ENCODE assay signal across 20 cellular contexts in genomic region chr11:100774132-100774531, GRCh38.
"Had no signal": no experiment of that assay in that cellular context is flagged by ENCODE, and none has a peak within 500 bp of the region (broad histone marks: within the 10 kb centered on the region; RNA-seq: fewer than 3 reads in every experiment).

No MANE protein-coding gene starts in this region.

- ATAC-seq: activated CD8-positive, alpha-beta T cell treated with anti-CD3 and anti-CD28 coated beads, Interleukin-2, amount 10 ng/mL, durations not matched to agents 7 days and 5 days; body of pancreas; gastroesophageal sphincter; natural killer cell; right cardiac atrium; stimulated activated naive CD8-positive, alpha-beta T cell treated with anti-CD3 and anti-CD28 coated beads, Interleukin-15, amount 100 ng/mL, for 72 hours had no signal

- FAIRE-seq: islet of Langerhans had no signal

- H3K9me3 Mint-ChIP-seq: activated B cell treated with CpG ODN at 0.5 μM for 24 hours; activated CD4-positive, alpha-beta T cell treated with anti-CD3 and anti-CD28 coated beads, Interleukin-2, amount 10 ng/mL, durations not matched to agents 24 days and 14 days; natural killer cell had no signal

- H3K27ac ChIP-seq: body of pancreas, gastroesophageal sphincter, prostate gland, testis had no signal

- H3K27me3 ChIP-seq: body of pancreas, gastroesophageal sphincter, testis had no signal

- DNase-seq: activated B cell treated with CpG ODN at 0.5 μM for 24 hours; activated CD4-positive, alpha-beta T cell treated with anti-CD3 and anti-CD28 coated beads, Interleukin-2, amount 10 ng/mL, durations not matched to agents 24 days and 14 days; activated CD8-positive, alpha-beta memory T cell treated with anti-CD3 and anti-CD28 coated beads, Interleukin-2, amount 50 U/mL, for 4 hours; activated CD8-positive, alpha-beta T cell treated with anti-CD3 and anti-CD28 coated beads, Interleukin-2, amount 10 ng/mL, durations not matched to agents 7 days and 5 days; activated effector memory CD4-positive, alpha-beta T cell treated with anti-CD3 and anti-CD28 coated beads, Interleukin-2, amount 50 U/mL, for 16 hours; activated T-cell treated with anti-CD3 and anti-CD28 coated beads, Interleukin-2, amount 50 U/mL, for 48 hours; amniotic stem cell; body of pancreas; dermis blood vessel endothelial cell; erythroblast; natural killer cell; right cardiac atrium; stimulated activated naive CD8-positive, alpha-beta T cell treated with anti-CD3 and anti-CD28 coated beads, Interleukin-15, amount 100 ng/mL, for 72 hours; T-helper 2 cell; testis had no signal

- H3K36me3 Mint-ChIP-seq: activated naive CD8-positive, alpha-beta T cell; natural killer cell had no signal

- H3K27ac Mint-ChIP-seq: activated B cell treated with CpG ODN at 0.5 μM for 24 hours; activated CD4-positive, alpha-beta T cell treated with anti-CD3 and anti-CD28 coated beads, Interleukin-2, amount 10 ng/mL, durations not matched to agents 24 days and 14 days; activated CD8-positive, alpha-beta T cell treated with anti-CD3 and anti-CD28 coated beads, Interleukin-2, amount 10 ng/mL, durations not matched to agents 7 days and 5 days; activated naive CD8-positive, alpha-beta T cell; natural killer cell; stimulated activated naive CD8-positive, alpha-beta T cell treated with anti-CD3 and anti-CD28 coated beads, Interleukin-15, amount 100 ng/mL, for 72 hours had no signal

- H3K27me3 Mint-ChIP-seq: activated B cell treated with CpG ODN at 0.5 μM for 24 hours; activated CD4-positive, alpha-beta T cell treated with anti-CD3 and anti-CD28 coated beads, Interleukin-2, amount 10 ng/mL, durations not matched to agents 24 days and 14 days; activated naive CD8-positive, alpha-beta T cell; central memory CD8-positive, alpha-beta T cell; stimulated activated naive CD8-positive, alpha-beta T cell treated with anti-CD3 and anti-CD28 coated beads, Interleukin-15, amount 100 ng/mL, for 72 hours had no signal

- H3K4me3 Mint-ChIP-seq: activated B cell treated with CpG ODN at 0.5 μM for 24 hours; activated CD4-positive, alpha-beta T cell treated with anti-CD3 and anti-CD28 coated beads, Interleukin-2, amount 10 ng/mL, durations not matched to agents 24 days and 14 days; activated CD8-positive, alpha-beta T cell treated with anti-CD3 and anti-CD28 coated beads, Interleukin-2, amount 10 ng/mL, durations not matched to agents 7 days and 5 days; activated naive CD8-positive, alpha-beta T cell; central memory CD8-positive, alpha-beta T cell; natural killer cell; stimulated activated naive CD8-positive, alpha-beta T cell treated with anti-CD3 and anti-CD28 coated beads, Interleukin-15, amount 100 ng/mL, for 72 hours had no signal

- H3K9me3 ChIP-seq: body of pancreas, gastroesophageal sphincter, prostate gland, testis had no signal

- H3K36me3 ChIP-seq: prostate gland had no signal

- H3K4me3 ChIP-seq: body of pancreas, gastroesophageal sphincter, prostate gland, testis had no signal

- H3K4me1 ChIP-seq: prostate gland, testis had no signal

- H3K4me1 Mint-ChIP-seq: activated CD4-positive, alpha-beta T cell treated with anti-CD3 and anti-CD28 coated beads, Interleukin-2, amount 10 ng/mL, durations not matched to agents 24 days and 14 days; central memory CD8-positive, alpha-beta T cell; stimulated activated naive CD8-positive, alpha-beta T cell treated with anti-CD3 and anti-CD28 coated beads, Interleukin-15, amount 100 ng/mL, for 72 hours had no signal
